ENCODE assay signal across 17 cellular contexts in the genomic region with DNA sequence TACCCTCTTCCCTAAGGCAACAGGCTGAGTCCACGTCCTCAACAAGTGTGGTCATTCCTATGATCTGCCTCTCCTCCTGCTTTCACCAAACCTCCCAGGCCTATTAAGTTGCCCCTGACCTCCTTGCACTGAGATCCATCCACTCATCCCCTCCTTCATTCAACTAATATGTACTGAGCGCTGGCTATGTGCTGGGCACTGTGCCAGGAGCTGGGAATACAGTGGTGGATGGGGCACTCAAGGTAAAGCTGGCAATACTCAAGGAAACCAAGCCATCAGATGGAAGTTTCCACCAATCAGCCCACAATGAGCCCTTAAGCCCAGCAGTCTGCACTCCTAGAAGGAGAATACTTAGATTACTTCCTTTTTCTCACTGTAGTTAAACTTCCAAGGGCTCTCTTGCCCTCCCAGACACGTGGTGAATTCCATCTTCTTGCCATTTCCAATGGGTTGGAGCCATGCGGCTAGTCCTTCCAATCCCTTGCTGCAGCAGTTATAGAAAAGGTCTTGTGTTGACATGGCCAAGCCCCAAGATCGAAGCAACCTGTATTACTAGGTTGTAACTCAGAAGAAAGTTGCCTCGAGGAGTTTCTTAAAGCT.
A peak's percentile ranks its signal among the peaks of the same experiment; 100 is the strongest.
DNase-seq lines count a peak whose midpoint lies in the region; ATAC-seq and TF ChIP-seq lines count a peak whose summit lies in the region.
"Had no signal": no experiment of that assay in that cellular context is flagged by ENCODE, and none has a peak within 500 bp of the region (broad histone marks: within the 10 kb centered on the region; RNA-seq: fewer than 3 reads in every experiment).

No MANE protein-coding gene starts in this region.

- intact Hi-C loops in stomach (cut with DNase I; ENCODE audit: low total_unique reads): no loop called here
- intact Hi-C loops in upper lobe of right lung (cut with DNase I): no loop called here

- DNase-seq in NCI-H748 (lab: John Stamatoyannopoulos, UW; ENCODE audit: unreplicated experiment) (peak; percentile 17), NCI-H748 treated with DMSO at 0.1 percent for 48 hours (lab: John Stamatoyannopoulos, UW) (no peak), NCI-H1092 treated with DMSO at 0.1 percent for 48 hours (lab: John Stamatoyannopoulos, UW) (peak; percentile 40), NCI-H510A treated with DMSO at 0.1 percent for 48 hours (lab: John Stamatoyannopoulos, UW) (peak; percentile 50), stomach (peak; percentile 39), upper lobe of right lung (no peak), NCI-H82 treated with DMSO at 0.1 percent for 48 hours (lab: John Stamatoyannopoulos, UW; ENCODE audit: unreplicated experiment) (no peak)
- DNase-seq: C1 segment of cervical spinal cord, DND-41, MG63, NCI-H1930, NCI-H226, SK-N-SH, T-cell, T-helper 9 cell had no signal

- H3K36me3 ChIP-seq in stomach (no peaks in the 10 kb centered on the region), upper lobe of right lung (no peaks in the 10 kb centered on the region)
- H3K36me3 ChIP-seq: MG63 had no signal

- 67 to 80% (median 72%) methylated on average over 6 of the region's 6 CpGs for WGBS in stomach, 5 donors

- H3K4me1 ChIP-seq in stomach (peaks cover 0 to 37% (median 14%) of the 10 kb centered on the region in 4 donors), upper lobe of right lung (peaks cover 8% of the 10 kb centered on the region)

- no peak overlapping the region for H3K27ac ChIP-seq in stomach
- H3K27ac ChIP-seq in upper lobe of right lung: no peak overlapping the region

- H3K4me3 ChIP-seq in stomach (no peak overlapping the region), upper lobe of right lung (no peak overlapping the region)
- H3K4me3 ChIP-seq: GM23338, MG63 had no signal

- ATAC-seq in GM21447 (IDR thresholded peaks at IDR 0.05; ENCODE audit: unreplicated experiment) (no peak), upper lobe of right lung (no peak)
- ATAC-seq: GM23338, T-cell had no signal

- H3K27me3 ChIP-seq in stomach (no peaks in the 10 kb centered on the region), upper lobe of right lung (no peaks in the 10 kb centered on the region)
- H3K27me3 ChIP-seq: MG63 had no signal

- H3K9me3 ChIP-seq in stomach (no peaks in the 10 kb centered on the region), upper lobe of right lung (no peaks in the 10 kb centered on the region)
- H3K9me3 ChIP-seq: MG63, SK-N-SH had no signal

- no peak for TF ChIP-seq EP300 in stomach (IDR thresholded peaks at IDR 0.05)

- no peak for TF ChIP-seq POLR2A in stomach (IDR thresholded peaks at IDR 0.05)

- TF ChIP-seq CTCF in stomach (IDR thresholded peaks at IDR 0.05) (no peak), upper lobe of right lung (IDR thresholded peaks at IDR 0.05) (no peak)

Comparison
In these comparisons a context has a peak if more than half of its experiments do, and no peak if none do; other contexts are left out.
1. DNase-seq: peak in NCI-H748 (single experiment), NCI-H1092 treated with DMSO at 0.1 percent for 48 hours (single experiment), NCI-H510A treated with DMSO at 0.1 percent for 48 hours (single experiment) and stomach (single experiment); none in NCI-H748 treated with DMSO at 0.1 percent for 48 hours (single experiment), upper lobe of right lung (single experiment) and NCI-H82 treated with DMSO at 0.1 percent for 48 hours (single experiment).